8 cellular contexts compared by ENCODE assay signal in the genomic region with DNA sequence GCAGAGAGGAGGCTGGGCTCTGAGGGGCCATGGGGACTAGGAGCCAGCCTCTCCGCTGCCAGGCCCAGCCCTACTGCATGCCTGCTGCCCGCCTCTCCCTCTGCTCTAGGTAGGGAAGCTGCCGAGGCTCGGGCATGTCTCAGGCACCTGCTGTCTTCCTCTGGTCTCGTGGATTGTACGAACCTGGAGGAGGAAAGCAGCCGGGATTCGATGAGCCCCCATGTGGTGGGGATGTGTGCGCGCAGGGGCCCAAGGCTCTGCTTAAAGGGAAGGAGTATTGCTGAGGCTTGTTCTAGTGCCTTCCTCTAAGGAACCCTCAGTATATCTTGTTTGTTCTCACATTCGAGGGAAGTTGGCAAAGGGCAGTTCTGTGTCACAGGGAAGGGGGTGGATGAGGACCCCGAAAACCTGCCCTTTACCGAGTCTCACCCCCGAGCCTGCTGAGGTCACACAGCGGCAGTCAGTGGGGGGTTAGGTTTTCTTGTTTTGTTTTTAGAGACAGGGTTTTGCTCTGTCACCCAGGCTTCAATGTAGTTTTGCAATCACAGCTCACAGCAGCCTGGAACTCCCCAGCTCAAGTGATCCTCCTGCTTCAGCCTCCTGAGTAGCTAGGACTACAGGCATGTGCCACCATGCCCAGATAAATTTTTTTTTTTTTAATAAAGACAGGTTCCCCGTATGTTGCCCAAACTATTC. TPM values are rescaled to one million over a fixed set of nuclear protein-coding genes. Genes with fewer than 3 reads are reported as not detected.
DNase-seq lines count a peak whose midpoint lies in the region; ATAC-seq and TF ChIP-seq lines count a peak whose summit lies in the region.

No MANE protein-coding gene starts in this region.

- DNase-seq in HuH-7 (ENCODE audit: low spot score) (peak; percentile 87), iPS-NIHi11 (ENCODE audit: low spot score) (peak; percentile 67), HK-2 (ENCODE audit: unreplicated experiment) (no peak), smooth muscle cell (lab: John Stamatoyannopoulos, UW; ENCODE audit: unreplicated experiment) (no peak)

- H3K79me2 ChIP-seq in smooth muscle cell (ENCODE audit: low read depth), result no peaks in the 10 kb centered on the region

- H3K4me1 ChIP-seq in BLaER1 (peaks cover 98% of the 10 kb centered on the region), smooth muscle cell (ENCODE audit: low read depth) (no peaks in the 10 kb centered on the region)

- H3K9me3 ChIP-seq in BLaER1, result no peaks in the 10 kb centered on the region
- no peaks in the 10 kb centered on the region for H3K9me3 ChIP-seq in smooth muscle cell (replicated peaks; ENCODE audit: low read depth)

- no peaks in the 10 kb centered on the region for H3K27me3 ChIP-seq in BLaER1
- no peaks in the 10 kb centered on the region for H3K27me3 ChIP-seq in smooth muscle cell (ENCODE audit: low read depth)

- H3K36me3 ChIP-seq in BLaER1 (no peaks in the 10 kb centered on the region), smooth muscle cell (ENCODE audit: low read depth) (no peaks in the 10 kb centered on the region)

- H3K4me2 ChIP-seq in BLaER1, result peak overlapping the region; percentile 95
- H3K4me2 ChIP-seq in smooth muscle cell, result no peak overlapping the region

- TF ChIP-seq CTCF in smooth muscle cell (IDR thresholded peaks at IDR 0.05; ENCODE audit: borderline replicate concordance, insufficient read depth, poor library complexity, severe bottlenecking), result no peak

- H2AFZ ChIP-seq in smooth muscle cell (ENCODE audit: low read depth), result no peak overlapping the region

- H3K27ac ChIP-seq in BLaER1 (peak overlapping the region; percentile 90), smooth muscle cell (ENCODE audit: low read depth) (no peak overlapping the region)

- ATAC-seq in SK-N-SH treated with all-trans-retinoic acid at 6 μM for 48 hours (peak; percentile 67), GM19397 (IDR thresholded peaks at IDR 0.05; ENCODE audit: unreplicated experiment) (no peak), GM19035 (IDR thresholded peaks at IDR 0.05; ENCODE audit: unreplicated experiment) (no peak)

- H4K20me1 ChIP-seq in BLaER1, result no peaks in the 10 kb centered on the region
- H4K20me1 ChIP-seq in smooth muscle cell (ENCODE audit: low read depth), result peaks cover 14% of the 10 kb centered on the region

- H3K9ac ChIP-seq in BLaER1 (no peak overlapping the region), smooth muscle cell (ENCODE audit: low read depth) (no peak overlapping the region)

- H3K4me3 ChIP-seq in BLaER1 (no peak overlapping the region), smooth muscle cell (no peak overlapping the region)

- 62% methylated on average over 16 of the region's 16 CpGs for WGBS in smooth muscle cell (ENCODE audit: low lambda C conversion rate)

- no peaks in the 10 kb centered on the region for H3F3A ChIP-seq in smooth muscle cell (ENCODE audit: low read depth)

TF ChIP-seq in SK-N-SH treated with all-trans-retinoic acid at 6 μM for 48 hours, 23 proteins besides CTCF, POLR2A, EP300 and RAD21:
- TF ChIP-seq PPARA (CRISPR knock-in tag; IDR thresholded peaks at IDR 0.05; ENCODE audit: borderline replicate concordance) (no peak), RARB (CRISPR knock-in tag; IDR thresholded peaks at IDR 0.05) (no peak), ZNF8 (CRISPR knock-in tag; IDR thresholded peaks at IDR 0.05) (no peak), ARNTL (CRISPR knock-in tag; IDR thresholded peaks at IDR 0.05; ENCODE audit: borderline replicate concordance, low read depth) (no peak)
- TF ChIP-seq, protein P1, sequence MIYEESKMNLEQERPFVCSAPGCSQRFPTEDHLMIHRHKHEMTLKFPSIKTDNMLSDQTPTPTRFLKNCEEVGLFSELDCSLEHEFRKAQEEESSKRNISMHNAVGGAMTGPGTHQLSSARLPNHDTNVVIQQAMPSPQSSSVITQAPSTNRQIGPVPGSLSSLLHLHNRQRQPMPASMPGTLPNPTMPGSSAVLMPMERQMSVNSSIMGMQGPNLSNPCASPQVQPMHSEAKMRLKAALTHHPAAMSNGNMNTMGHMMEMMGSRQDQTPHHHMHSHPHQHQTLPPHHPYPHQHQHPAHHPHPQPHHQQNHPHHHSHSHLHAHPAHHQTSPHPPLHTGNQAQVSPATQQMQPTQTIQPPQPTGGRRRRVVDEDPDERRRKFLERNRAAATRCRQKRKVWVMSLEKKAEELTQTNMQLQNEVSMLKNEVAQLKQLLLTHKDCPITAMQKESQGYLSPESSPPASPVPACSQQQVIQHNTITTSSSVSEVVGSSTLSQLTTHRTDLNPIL (CRISPR knock-in tag; IDR thresholded peaks at IDR 0.05; ENCODE audit: low read depth), result no peak

RNA-seq across cellular contexts. Expression of a gene that starts 21.3 kb away (rescaled TPM):
- 1.3 and 1.6 TPM in 2 replicates for total RNA-seq in smooth muscle cell
- 2.9 and 3.9 TPM in 2 replicates for polyA plus RNA-seq in smooth muscle cell

RNA-seq across cellular contexts. Expression of a gene that starts 51.0 kb away (rescaled TPM):
- 11.1 and 12.2 TPM in 2 replicates for total RNA-seq in smooth muscle cell
- 13.7 and 19.0 TPM in 2 replicates for polyA plus RNA-seq in smooth muscle cell

Comparison
In these comparisons a context has a peak if more than half of its experiments do, and no peak if none do; other contexts are left out.
1. DNase-seq: peak in HuH-7 (single experiment) and iPS-NIHi11 (single experiment); none in HK-2 (single experiment) and smooth muscle cell (single experiment).